In genomic region chr1:153697873-153698647, GRCh38 we compare ENCODE assay signal across 1 cellular context.
A peak's percentile ranks its signal among the peaks of the same experiment; 100 is the strongest.
TF ChIP-seq lines count a peak whose summit lies in the region.

No MANE protein-coding gene starts in this region.

TF ChIP-seq in HEK293, 187 proteins besides CTCF, POLR2A, EP300 and RAD21 (continued from another document):
- TF ChIP-seq ZBTB11 (tag by site-specific recombination; conservative IDR thresholded peaks at IDR 0.05; ENCODE audit: low read depth): 0 out of 2 replicates have a peak, but pooled peaks have one; percentile 30
- TF ChIP-seq ZNF561 (tag by site-specific recombination; IDR thresholded peaks at IDR 0.05; ENCODE audit: borderline replicate concordance): no peak
- TF ChIP-seq ZFHX2 (tag by site-specific recombination; conservative IDR thresholded peaks at IDR 0.05): peak; percentile 98
- TF ChIP-seq ZNF2 (tag by site-specific recombination; IDR thresholded peaks at IDR 0.05): peak; percentile 8; the same call in 1 of the 2 replicates
- peak; percentile 50; the same call in 1 of the 2 replicates for TF ChIP-seq ZNF600 (tag by site-specific recombination; IDR thresholded peaks at IDR 0.05)
- TF ChIP-seq ZIC2 (tag by site-specific recombination; IDR thresholded peaks at IDR 0.05): peak; percentile 85
- 0 out of 2 replicates have a peak, but pooled peaks have one; percentile 55 for TF ChIP-seq ZNF423 (tag by site-specific recombination; IDR thresholded peaks at IDR 0.05)
- peak; percentile 91 for TF ChIP-seq ZXDB (tag by site-specific recombination; IDR thresholded peaks at IDR 0.05)
- TF ChIP-seq, protein P1, sequence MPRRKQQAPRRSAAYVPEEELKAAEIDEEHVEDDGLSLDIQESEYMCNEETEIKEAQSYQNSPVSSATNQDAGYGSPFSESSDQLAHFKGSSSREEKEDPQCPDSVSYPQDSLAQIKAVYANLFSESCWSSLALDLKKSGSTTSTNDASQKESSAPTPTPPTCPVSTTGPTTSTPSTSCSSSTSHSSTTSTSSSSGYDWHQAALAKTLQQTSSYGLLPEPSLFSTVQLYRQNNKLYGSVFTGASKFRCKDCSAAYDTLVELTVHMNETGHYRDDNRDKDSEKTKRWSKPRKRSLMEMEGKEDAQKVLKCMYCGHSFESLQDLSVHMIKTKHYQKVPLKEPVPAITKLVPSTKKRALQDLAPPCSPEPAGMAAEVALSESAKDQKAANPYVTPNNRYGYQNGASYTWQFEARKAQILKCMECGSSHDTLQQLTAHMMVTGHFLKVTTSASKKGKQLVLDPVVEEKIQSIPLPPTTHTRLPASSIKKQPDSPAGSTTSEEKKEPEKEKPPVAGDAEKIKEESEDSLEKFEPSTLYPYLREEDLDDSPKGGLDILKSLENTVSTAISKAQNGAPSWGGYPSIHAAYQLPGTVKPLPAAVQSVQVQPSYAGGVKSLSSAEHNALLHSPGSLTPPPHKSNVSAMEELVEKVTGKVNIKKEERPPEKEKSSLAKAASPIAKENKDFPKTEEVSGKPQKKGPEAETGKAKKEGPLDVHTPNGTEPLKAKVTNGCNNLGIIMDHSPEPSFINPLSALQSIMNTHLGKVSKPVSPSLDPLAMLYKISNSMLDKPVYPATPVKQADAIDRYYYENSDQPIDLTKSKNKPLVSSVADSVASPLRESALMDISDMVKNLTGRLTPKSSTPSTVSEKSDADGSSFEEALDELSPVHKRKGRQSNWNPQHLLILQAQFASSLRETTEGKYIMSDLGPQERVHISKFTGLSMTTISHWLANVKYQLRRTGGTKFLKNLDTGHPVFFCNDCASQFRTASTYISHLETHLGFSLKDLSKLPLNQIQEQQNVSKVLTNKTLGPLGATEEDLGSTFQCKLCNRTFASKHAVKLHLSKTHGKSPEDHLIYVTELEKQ (tag by site-specific recombination; IDR thresholded peaks at IDR 0.05; ENCODE audit: borderline replicate concordance): no peak
- peak; percentile 45; the same call in 1 of the 2 replicates for TF ChIP-seq ZBTB17 (tag by site-specific recombination; IDR thresholded peaks at IDR 0.05)
- no peak for TF ChIP-seq ZNF777 (tag by site-specific recombination; IDR thresholded peaks at IDR 0.05; ENCODE audit: borderline replicate concordance)
- TF ChIP-seq, protein P2, sequence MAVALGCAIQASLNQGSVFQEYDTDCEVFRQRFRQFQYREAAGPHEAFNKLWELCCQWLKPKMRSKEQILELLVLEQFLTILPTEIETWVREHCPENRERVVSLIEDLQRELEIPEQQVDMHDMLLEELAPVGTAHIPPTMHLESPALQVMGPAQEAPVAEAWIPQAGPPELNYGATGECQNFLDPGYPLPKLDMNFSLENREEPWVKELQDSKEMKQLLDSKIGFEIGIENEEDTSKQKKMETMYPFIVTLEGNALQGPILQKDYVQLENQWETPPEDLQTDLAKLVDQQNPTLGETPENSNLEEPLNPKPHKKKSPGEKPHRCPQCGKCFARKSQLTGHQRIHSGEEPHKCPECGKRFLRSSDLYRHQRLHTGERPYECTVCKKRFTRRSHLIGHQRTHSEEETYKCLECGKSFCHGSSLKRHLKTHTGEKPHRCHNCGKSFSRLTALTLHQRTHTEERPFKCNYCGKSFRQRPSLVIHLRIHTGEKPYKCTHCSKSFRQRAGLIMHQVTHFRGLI (tag by site-specific recombination; IDR thresholded peaks at IDR 0.05): peak; percentile 53; the same call in 1 of the 2 replicates
- no peak for TF ChIP-seq SETDB1 (IDR thresholded peaks at IDR 0.05; ENCODE audit: insufficient read length, low read length)
- TF ChIP-seq, protein P3, sequence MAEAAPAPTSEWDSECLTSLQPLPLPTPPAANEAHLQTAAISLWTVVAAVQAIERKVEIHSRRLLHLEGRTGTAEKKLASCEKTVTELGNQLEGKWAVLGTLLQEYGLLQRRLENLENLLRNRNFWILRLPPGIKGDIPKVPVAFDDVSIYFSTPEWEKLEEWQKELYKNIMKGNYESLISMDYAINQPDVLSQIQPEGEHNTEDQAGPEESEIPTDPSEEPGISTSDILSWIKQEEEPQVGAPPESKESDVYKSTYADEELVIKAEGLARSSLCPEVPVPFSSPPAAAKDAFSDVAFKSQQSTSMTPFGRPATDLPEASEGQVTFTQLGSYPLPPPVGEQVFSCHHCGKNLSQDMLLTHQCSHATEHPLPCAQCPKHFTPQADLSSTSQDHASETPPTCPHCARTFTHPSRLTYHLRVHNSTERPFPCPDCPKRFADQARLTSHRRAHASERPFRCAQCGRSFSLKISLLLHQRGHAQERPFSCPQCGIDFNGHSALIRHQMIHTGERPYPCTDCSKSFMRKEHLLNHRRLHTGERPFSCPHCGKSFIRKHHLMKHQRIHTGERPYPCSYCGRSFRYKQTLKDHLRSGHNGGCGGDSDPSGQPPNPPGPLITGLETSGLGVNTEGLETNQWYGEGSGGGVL (tag by site-specific recombination; IDR thresholded peaks at IDR 0.05): peak; percentile 65
- TF ChIP-seq SP2 (tag by site-specific recombination; IDR thresholded peaks at IDR 0.05): peak; percentile 91
- TF ChIP-seq KLF7 (tag by site-specific recombination; IDR thresholded peaks at IDR 0.05; ENCODE audit: borderline replicate concordance): peak; percentile 63
- TF ChIP-seq, protein P4, sequence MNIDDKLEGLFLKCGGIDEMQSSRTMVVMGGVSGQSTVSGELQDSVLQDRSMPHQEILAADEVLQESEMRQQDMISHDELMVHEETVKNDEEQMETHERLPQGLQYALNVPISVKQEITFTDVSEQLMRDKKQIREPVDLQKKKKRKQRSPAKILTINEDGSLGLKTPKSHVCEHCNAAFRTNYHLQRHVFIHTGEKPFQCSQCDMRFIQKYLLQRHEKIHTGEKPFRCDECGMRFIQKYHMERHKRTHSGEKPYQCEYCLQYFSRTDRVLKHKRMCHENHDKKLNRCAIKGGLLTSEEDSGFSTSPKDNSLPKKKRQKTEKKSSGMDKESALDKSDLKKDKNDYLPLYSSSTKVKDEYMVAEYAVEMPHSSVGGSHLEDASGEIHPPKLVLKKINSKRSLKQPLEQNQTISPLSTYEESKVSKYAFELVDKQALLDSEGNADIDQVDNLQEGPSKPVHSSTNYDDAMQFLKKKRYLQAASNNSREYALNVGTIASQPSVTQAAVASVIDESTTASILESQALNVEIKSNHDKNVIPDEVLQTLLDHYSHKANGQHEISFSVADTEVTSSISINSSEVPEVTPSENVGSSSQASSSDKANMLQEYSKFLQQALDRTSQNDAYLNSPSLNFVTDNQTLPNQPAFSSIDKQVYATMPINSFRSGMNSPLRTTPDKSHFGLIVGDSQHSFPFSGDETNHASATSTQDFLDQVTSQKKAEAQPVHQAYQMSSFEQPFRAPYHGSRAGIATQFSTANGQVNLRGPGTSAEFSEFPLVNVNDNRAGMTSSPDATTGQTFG (tag by site-specific recombination; IDR thresholded peaks at IDR 0.05; ENCODE audit: borderline replicate concordance): no peak
- TF ChIP-seq ZNF629 (tag by site-specific recombination; IDR thresholded peaks at IDR 0.05): peak; percentile 92
- no peak for TF ChIP-seq TCF7L2 (IDR thresholded peaks at IDR 0.05; ENCODE audit: borderline replicate concordance, low read depth, low read length)
- peak; percentile 65; the same call in 1 of the 2 replicates for TF ChIP-seq ZNF24 (tag by site-specific recombination; IDR thresholded peaks at IDR 0.05)
- peak; percentile 95 for TF ChIP-seq EGR2 (tag by site-specific recombination; IDR thresholded peaks at IDR 0.05; ENCODE audit: low read depth)
- TF ChIP-seq HOXC10 (CRISPR knock-in tag; IDR thresholded peaks at IDR 0.05): no peak
